ENCODE assay signal across 9 cellular contexts in the genomic region with DNA sequence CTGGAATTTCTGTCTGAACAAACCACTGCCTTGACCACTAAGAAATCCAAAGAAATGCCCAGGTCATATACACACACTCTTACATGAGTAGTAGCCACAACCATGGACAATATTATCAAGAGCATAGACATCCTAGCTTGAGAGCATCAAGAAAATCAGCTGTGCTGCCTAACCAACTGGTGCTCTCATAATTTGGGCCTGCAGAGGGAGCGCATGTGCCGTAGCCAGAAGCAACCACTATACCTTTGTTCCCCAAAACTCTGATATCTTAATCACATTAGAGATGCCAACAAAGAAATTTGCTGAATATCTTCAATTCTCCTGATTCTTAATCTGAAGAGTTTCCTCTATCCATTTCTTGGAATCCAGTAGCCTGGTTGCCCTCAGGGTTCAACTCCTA.
DNase-seq lines count a peak whose midpoint lies in the region; FAIRE-seq and TF ChIP-seq lines count a peak whose summit lies in the region.
"Had no signal": no experiment of that assay in that cellular context is flagged by ENCODE, and none has a peak within 500 bp of the region (broad histone marks: within the 10 kb centered on the region; RNA-seq: fewer than 3 reads in every experiment).

No MANE protein-coding gene starts in this region.

- H3K27me3 Mint-ChIP-seq in astrocyte (ENCODE audit: low read depth, unreplicated experiment) (no peaks in the 10 kb centered on the region), nephron progenitor cell (ENCODE audit: low read depth, poor library complexity) (no peaks in the 10 kb centered on the region)

- H3K36me3 ChIP-seq in astrocyte (ENCODE audit: insufficient read depth, low read length) = no peaks in the 10 kb centered on the region

- no peak overlapping the region for H2AFZ ChIP-seq in astrocyte (ENCODE audit: low read depth, low read length)

- no peak overlapping the region for H3K27ac ChIP-seq in astrocyte (ENCODE audit: low read depth, low read length)

- no peaks in the 10 kb centered on the region for H3K4me1 Mint-ChIP-seq in astrocyte (ENCODE audit: low read depth, unreplicated experiment)
- H3K4me1 Mint-ChIP-seq in nephron progenitor cell = no peaks in the 10 kb centered on the region

- no peaks in the 10 kb centered on the region for H3K36me3 Mint-ChIP-seq in astrocyte (ENCODE audit: low read depth, unreplicated experiment)
- no peaks in the 10 kb centered on the region for H3K36me3 Mint-ChIP-seq in nephron progenitor cell (ENCODE audit: low read depth)

- H3K79me2 ChIP-seq in astrocyte (ENCODE audit: insufficient read depth, low read length) = no peaks in the 10 kb centered on the region

- H3K4me3 ChIP-seq in AG04449 (ENCODE audit: low read depth, low read length) (no peak overlapping the region), astrocyte (ENCODE audit: insufficient read depth, low read depth, low read length) (no peak overlapping the region)

- CTCF ChIA-PET in AG04449 (lab: Yijun Ruan, JAX) = interaction anchor here (1.6 kb wide), 1 partner anchor 26 kb away, joined by 6 read pairs; no protein-coding TSS in a partner anchor

- peak; percentile 46 for TF ChIP-seq CTCF in AG04449 (IDR thresholded peaks at IDR 0.05; ENCODE audit: insufficient read depth, low read length, missing control alignments)
- peak; percentile 61 for TF ChIP-seq CTCF in GM13977 (IDR thresholded peaks at IDR 0.05; ENCODE audit: extremely low read depth, insufficient read depth, missing control alignments)
- peak; percentile 22 for TF ChIP-seq CTCF in astrocyte (IDR thresholded peaks at IDR 0.05; ENCODE audit: insufficient read depth, low read depth, low read length)
- peak; percentile 47 for TF ChIP-seq CTCF in nephron progenitor cell (IDR thresholded peaks at IDR 0.05)

- H3K9me3 ChIP-seq in astrocyte (ENCODE audit: insufficient read depth, low read depth, low read length) = no peaks in the 10 kb centered on the region

- H3K9ac ChIP-seq in astrocyte (ENCODE audit: low read length) = no peak overlapping the region

- DNase-seq in AG04449 (ENCODE audit: low read depth, low spot score) (no peak), GM13977 (ENCODE audit: low spot score) (peak; percentile 28), NOMO-1 treated with DMSO at 0.1 percent for 48 hours (lab: John Stamatoyannopoulos, UW; ENCODE audit: unreplicated experiment) (peak; percentile 44), astrocyte (ENCODE audit: low read depth) (peak; percentile 4), nephron progenitor cell (peak; percentile 22), cerebellum (ENCODE audit: low spot score) (no peak), NCI-H1436 (lab: John Stamatoyannopoulos, UW) (no peak), inferior parietal cortex (ENCODE audit: extremely low spot score) (no peak)

- H3K27ac Mint-ChIP-seq in astrocyte (ENCODE audit: unreplicated experiment) (no peak overlapping the region), nephron progenitor cell (no peak overlapping the region)

- H3K9me3 Mint-ChIP-seq in astrocyte (ENCODE audit: unreplicated experiment) = peaks cover 2% of the 10 kb centered on the region
- peaks cover 45% of the 10 kb centered on the region for H3K9me3 Mint-ChIP-seq in nephron progenitor cell

- in situ Hi-C loops in GM13977 (cut with MboI; ENCODE audit: low pct_unique_long_range_greater_than_20kb, low sequenced_read_pairs, unreplicated experiment) = no loop called here

- no peak overlapping the region for H3K4me2 ChIP-seq in astrocyte (ENCODE audit: low read length)

- no peaks in the 10 kb centered on the region for H3K27me3 ChIP-seq in astrocyte (ENCODE audit: insufficient read depth, low read length)

- POLR2A ChIA-PET in AG04449 (lab: Yijun Ruan, JAX) = no interaction called here

- FAIRE-seq in astrocyte (lab: Jason Lieb, UNC) = peak; percentile 73
- FAIRE-seq: colon had no signal

- no peaks in the 10 kb centered on the region for H3K4me1 ChIP-seq in astrocyte (ENCODE audit: insufficient read depth, low read length)

- no peaks in the 10 kb centered on the region for H4K20me1 ChIP-seq in astrocyte (ENCODE audit: insufficient read depth, low read length)

- no peak overlapping the region for H3K4me3 Mint-ChIP-seq in astrocyte (ENCODE audit: unreplicated experiment)
- no peak overlapping the region for H3K4me3 Mint-ChIP-seq in nephron progenitor cell

Comparison
In these comparisons a context has a peak if more than half of its experiments do, and no peak if none do; other contexts are left out.
1. DNase-seq: peak in GM13977 (single experiment), NOMO-1 treated with DMSO at 0.1 percent for 48 hours (single experiment), astrocyte (single experiment) and nephron progenitor cell (single experiment); none in AG04449 (single experiment), cerebellum (single experiment), NCI-H1436 (single experiment) and inferior parietal cortex (single experiment).
2. Peak in every context shown above with its lines, with median percentiles within 50 percentile points of each other: CTCF ChIP-seq.